8 cellular contexts compared by ENCODE assay signal in the genomic region with DNA sequence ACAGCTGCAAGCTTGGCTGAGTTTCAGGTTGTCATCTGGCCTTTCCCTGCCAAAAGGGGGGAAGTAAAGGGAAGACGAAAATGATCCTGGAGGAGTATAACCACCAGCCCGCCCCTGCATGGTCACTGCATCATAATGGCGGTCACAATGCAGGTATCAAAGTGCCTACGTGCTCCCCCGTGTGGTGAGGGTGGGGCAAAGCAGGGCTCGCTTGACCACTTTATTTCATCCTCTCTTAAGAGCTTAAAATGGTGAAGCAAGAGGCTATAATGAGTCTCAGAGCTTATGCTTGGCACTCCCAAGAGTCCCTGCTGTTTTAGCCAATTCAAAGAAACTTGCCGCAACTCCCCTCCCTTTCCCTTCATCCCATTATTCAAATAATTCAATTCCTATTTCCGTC.
A peak's percentile ranks its signal among the peaks of the same experiment; 100 is the strongest.
DNase-seq lines count a peak whose midpoint lies in the region; ATAC-seq and TF ChIP-seq lines count a peak whose summit lies in the region.

No MANE protein-coding gene starts in this region.

- CTCF ChIA-PET in activated naive CD4-positive, alpha-beta T cell treated with anti-CD3 and anti-CD28 coated beads for 36 hours (lab: Charles Lee): interaction anchor here (1.2 kb wide), 1 partner anchor 16 kb away, joined by 3 read pairs; no protein-coding TSS in a partner anchor

- H3K27ac Mint-ChIP-seq in activated naive CD4-positive, alpha-beta T cell treated with anti-CD3 and anti-CD28 coated beads for 36 hours: no peak overlapping the region

- H3K9me3 ChIP-seq in upper lobe of right lung (no peaks in the 10 kb centered on the region), vagina (no peaks in the 10 kb centered on the region)

- no peaks in the 10 kb centered on the region for H3K4me1 Mint-ChIP-seq in activated naive CD4-positive, alpha-beta T cell treated with anti-CD3 and anti-CD28 coated beads for 36 hours (ENCODE audit: low read depth)

- ATAC-seq in upper lobe of right lung: peak; percentile 34
- ATAC-seq in HG03097 (IDR thresholded peaks at IDR 0.05; ENCODE audit: low FRiP score, unreplicated experiment): no peak

- no peaks in the 10 kb centered on the region for H4K20me1 ChIP-seq in KMS-11 (ENCODE audit: insufficient read depth)

- no peak for TF ChIP-seq POLR2A in vagina (IDR thresholded peaks at IDR 0.05)

- no peaks in the 10 kb centered on the region for H3K9me3 Mint-ChIP-seq in activated naive CD4-positive, alpha-beta T cell treated with anti-CD3 and anti-CD28 coated beads for 36 hours

- H3K4me3 Mint-ChIP-seq in activated naive CD4-positive, alpha-beta T cell treated with anti-CD3 and anti-CD28 coated beads for 36 hours: no peak overlapping the region

- intact Hi-C loops in activated naive CD4-positive, alpha-beta T cell treated with anti-CD3 and anti-CD28 coated beads for 36 hours (cut with micrococcal nuclease): no loop called here
- intact Hi-C loops in upper lobe of right lung (cut with DNase I): no loop called here
- intact Hi-C loops in vagina (cut with DNase I): no loop called here

- TF ChIP-seq CTCF in KMS-11 (conservative IDR thresholded peaks at IDR 0.05; ENCODE audit: low read depth, low read length) (0 out of 2 replicates have a peak, but pooled peaks have one; percentile 14), choroid plexus epithelial cell (conservative IDR thresholded peaks at IDR 0.05; ENCODE audit: low read depth, low read length) (peak; percentile 47), upper lobe of right lung (IDR thresholded peaks at IDR 0.05) (peak; percentile 24), vagina (IDR thresholded peaks at IDR 0.05) (no peak)

- H3K36me3 ChIP-seq in KMS-11 (ENCODE audit: insufficient read depth): no peaks in the 10 kb centered on the region
- no peaks in the 10 kb centered on the region for H3K36me3 ChIP-seq in upper lobe of right lung
- H3K36me3 ChIP-seq in vagina: no peaks in the 10 kb centered on the region

- H3K4me2 ChIP-seq in KMS-11: no peak overlapping the region

- H3K27ac ChIP-seq in KMS-11 (no peak overlapping the region), upper lobe of right lung (no peak overlapping the region), vagina (no peak overlapping the region)

- no peak overlapping the region for H3K4me3 ChIP-seq in KMS-11 (IDR thresholded peaks at IDR 0.05; ENCODE audit: insufficient read depth, low read depth, low read length)
- H3K4me3 ChIP-seq in choroid plexus epithelial cell (ENCODE audit: low read depth, low read length): no peak overlapping the region
- no peak overlapping the region for H3K4me3 ChIP-seq in upper lobe of right lung
- H3K4me3 ChIP-seq in vagina: no peak overlapping the region

- no peaks in the 10 kb centered on the region for H3K27me3 Mint-ChIP-seq in activated naive CD4-positive, alpha-beta T cell treated with anti-CD3 and anti-CD28 coated beads for 36 hours (ENCODE audit: low read depth)

- peak; percentile 4 for DNase-seq in activated naive CD4-positive, alpha-beta T cell treated with anti-CD3 and anti-CD28 coated beads for 36 hours
- no peak for DNase-seq in activated naive CD4-positive, alpha-beta T cell (lab: John Stamatoyannopoulos, UW)
- DNase-seq in choroid plexus epithelial cell (ENCODE audit: low read depth) (peak; percentile 18), upper lobe of right lung (no peak), kidney glomerular epithelial cell (lab: John Stamatoyannopoulos, UW) (no peak), vagina (ENCODE audit: extremely low spot score in 2 of 2) (no peak)

- H3K36me3 Mint-ChIP-seq in activated naive CD4-positive, alpha-beta T cell treated with anti-CD3 and anti-CD28 coated beads for 36 hours (ENCODE audit: low read depth): no peaks in the 10 kb centered on the region

- H2AFZ ChIP-seq in KMS-11 (ENCODE audit: low read depth): no peak overlapping the region

- H3K4me1 ChIP-seq in KMS-11 (ENCODE audit: low read depth, poor library complexity, severe bottlenecking): no peaks in the 10 kb centered on the region
- H3K4me1 ChIP-seq in upper lobe of right lung: no peaks in the 10 kb centered on the region
- no peaks in the 10 kb centered on the region for H3K4me1 ChIP-seq in vagina

- no peak overlapping the region for H3K9ac ChIP-seq in KMS-11

- H3K27me3 ChIP-seq in KMS-11 (ENCODE audit: insufficient read depth, low read depth) (no peaks in the 10 kb centered on the region), upper lobe of right lung (no peaks in the 10 kb centered on the region), vagina (no peaks in the 10 kb centered on the region)

- H3K79me2 ChIP-seq in KMS-11 (ENCODE audit: insufficient read depth, low read depth): no peaks in the 10 kb centered on the region

Comparison
In these comparisons a context has a peak if more than half of its experiments do, and no peak if none do; other contexts are left out.
1. DNase-seq: peak in activated naive CD4-positive, alpha-beta T cell treated with anti-CD3 and anti-CD28 coated beads for 36 hours (single experiment) and choroid plexus epithelial cell (single experiment); none in activated naive CD4-positive, alpha-beta T cell (0 of 4), upper lobe of right lung (single experiment), kidney glomerular epithelial cell (single experiment) and vagina (0 of 2).
2. CTCF ChIP-seq: peak in KMS-11 (single experiment), choroid plexus epithelial cell (single experiment) and upper lobe of right lung (single experiment); none in vagina (0 of 3).